In genomic region chr10:122459586-122460273, GRCh38 we compare ENCODE assay signal across 18 cellular contexts. TPM values are rescaled to one million over a fixed set of nuclear protein-coding genes. Genes with fewer than 3 reads are reported as not detected.
DNase-seq lines count a peak whose midpoint lies in the region; ATAC-seq, FAIRE-seq and TF ChIP-seq lines count a peak whose summit lies in the region.
"Had no signal": no experiment of that assay in that cellular context is flagged by ENCODE, and none has a peak within 500 bp of the region (broad histone marks: within the 10 kb centered on the region; RNA-seq: fewer than 3 reads in every experiment).

No MANE protein-coding gene starts in this region.

- no peak for DNase-seq in CD4-positive, alpha-beta T cell
- DNase-seq in HTR-8/SVneo (ENCODE audit: insufficient read length, low spot score) (peak; percentile 37), chondrocyte (ENCODE audit: low spot score) (no peak), neural progenitor cell (ENCODE audit: low spot score) (no peak), GM10266 (ENCODE audit: extremely low spot score) (no peak), OCI-M1 (lab: John Stamatoyannopoulos, UW) (no peak), kidney (no peak), putamen (ENCODE audit: low spot score) (no peak)
- DNase-seq: activated CD4-positive, alpha-beta T cell treated with anti-CD3 and anti-CD28 coated beads, Interleukin-2, amount 50 U/mL, for 1 hour; Kasumi-1 had no signal

- peaks cover 8% of the 10 kb centered on the region for H3F3A ChIP-seq in neural progenitor cell (ENCODE audit: low read depth)

- no peak overlapping the region for H2AFZ ChIP-seq in neural progenitor cell (replicated peaks)

- peaks cover 11% of the 10 kb centered on the region for H4K20me1 ChIP-seq in neural progenitor cell (ENCODE audit: low read depth)

- no peaks in the 10 kb centered on the region for H3K36me3 Mint-ChIP-seq in CD4-positive, alpha-beta T cell (ENCODE audit: low read depth)
- H3K36me3 Mint-ChIP-seq in chondrocyte (ENCODE audit: low read depth) (peaks cover 11% of the 10 kb centered on the region), neural progenitor cell (peaks cover 4% of the 10 kb centered on the region)

- peaks cover 71% of the 10 kb centered on the region for H3K27me3 Mint-ChIP-seq in CD4-positive, alpha-beta T cell
- no peaks in the 10 kb centered on the region for H3K27me3 Mint-ChIP-seq in chondrocyte (ENCODE audit: low read depth)
- peaks cover 42% of the 10 kb centered on the region for H3K27me3 Mint-ChIP-seq in neural progenitor cell (ENCODE audit: insufficient read depth, low read depth)

- no peaks in the 10 kb centered on the region for H3K79me2 ChIP-seq in neural progenitor cell (ENCODE audit: low read depth)

- no peak overlapping the region for H3K4me2 ChIP-seq in neural progenitor cell

- H3K4me1 ChIP-seq in neural progenitor cell: peaks cover 15% of the 10 kb centered on the region
- H3K4me1 ChIP-seq in kidney (ENCODE audit: control insufficient read depth in 1 of 2, insufficient read depth in 1 of 2, low read depth in 1 of 2, low read length in 2 of 2): peaks cover 0 to 14% of the 10 kb centered on the region in 2 donors

- ATAC-seq in CD4-positive, alpha-beta T cell (ENCODE audit: poor library complexity): no peak

- H3K4me3 Mint-ChIP-seq in CD4-positive, alpha-beta T cell: peak overlapping the region; percentile 20
- H3K4me3 Mint-ChIP-seq in chondrocyte (ENCODE audit: unreplicated experiment) (peak overlapping the region; percentile 31), neural progenitor cell (peak overlapping the region; percentile 3)
- H3K4me3 Mint-ChIP-seq: T-helper 1 cell treated with Interleukin-12 subunit alpha and Interleukin-12 subunit beta and Interleukin-4 antibody, amounts not matched to agents 30 μg/mL and 1 μg/mL, for 36 hours had no signal

- FAIRE-seq in HTR-8/SVneo (lab: Jason Lieb, UNC): no peak
- no peak for FAIRE-seq in kidney (lab: Jason Lieb, UNC)
- FAIRE-seq: bronchial epithelial cell had no signal

- no peaks in the 10 kb centered on the region for H3K36me3 ChIP-seq in neural progenitor cell
- no peaks in the 10 kb centered on the region for H3K36me3 ChIP-seq in kidney (ENCODE audit: control insufficient read depth in 1 of 2, insufficient read depth in 2 of 2, low read length in 2 of 2)

- no peak for TF ChIP-seq CTCF in CD4-positive, alpha-beta T cell (IDR thresholded peaks at IDR 0.05)
- no peak for TF ChIP-seq CTCF in chondrocyte (IDR thresholded peaks at IDR 0.05)
- no peak for TF ChIP-seq CTCF in neural progenitor cell (IDR thresholded peaks at IDR 0.05)
- no peak for TF ChIP-seq CTCF in GM10266 (IDR thresholded peaks at IDR 0.05; ENCODE audit: control insufficient read depth, insufficient read depth, low read depth, missing control alignments)
- TF ChIP-seq CTCF in kidney (IDR thresholded peaks at IDR 0.05; ENCODE audit: borderline replicate concordance, extremely low read depth, insufficient read depth): no peak

- intact Hi-C loops in CD4-positive, alpha-beta T cell (cut with DNase I, micrococcal nuclease): no loop called here
- intact Hi-C loops in kidney (cut with DNase I): no loop called here

- POLR2A ChIA-PET in CD4-positive, alpha-beta T cell (lab: Charles Lee): no interaction called here

- no peak overlapping the region for H3K27ac ChIP-seq in CD4-positive, alpha-beta T cell (ENCODE audit: low read depth, low read length)
- H3K27ac ChIP-seq in neural progenitor cell: no peak overlapping the region
- no peak overlapping the region for H3K27ac ChIP-seq in kidney (ENCODE audit: low read depth in 2 of 2, low read length in 2 of 2)
- H3K27ac ChIP-seq: C4-2B, epithelial cell of prostate had no signal

- H3K9me3 ChIP-seq in CD4-positive, alpha-beta T cell (ENCODE audit: control insufficient read depth, low read length): no peaks in the 10 kb centered on the region
- H3K9me3 ChIP-seq in neural progenitor cell (ENCODE audit: low read depth): no peaks in the 10 kb centered on the region
- no peaks in the 10 kb centered on the region for H3K9me3 ChIP-seq in kidney (ENCODE audit: control insufficient read depth in 1 of 2, low read length in 2 of 2)

- H3K9ac ChIP-seq in neural progenitor cell: no peak overlapping the region
- no peak overlapping the region for H3K9ac ChIP-seq in kidney (ENCODE audit: low read length in 2 of 2)

- H3K4me3 ChIP-seq in neural progenitor cell (no peak overlapping the region), kidney (ENCODE audit: low read length in 2 of 2) (no peak overlapping the region)
- H3K4me3 ChIP-seq: lung had no signal

- H3K9me3 Mint-ChIP-seq in CD4-positive, alpha-beta T cell: no peaks in the 10 kb centered on the region
- no peaks in the 10 kb centered on the region for H3K9me3 Mint-ChIP-seq in chondrocyte (ENCODE audit: low read depth)
- no peaks in the 10 kb centered on the region for H3K9me3 Mint-ChIP-seq in neural progenitor cell
- H3K9me3 Mint-ChIP-seq: activated T-helper 2 cell treated with anti-CD3 and anti-CD28 coated beads, Interferon-gamma antibody, Interleukin-2, Interleukin-4, amounts not matched to agents 10 μg/mL and 5 μg/mL and 100 μg/mL, durations not matched to agents 14 hours and 24 hours and 36 hours; stimulated activated naive CD8-positive, alpha-beta T cell treated with anti-CD3 and anti-CD28 coated beads, Interleukin-15, Interleukin-2, amounts not matched to agents 100 ng/mL and 50 ng/mL, for 24 hours; T-helper 1 cell treated with Interleukin-12 subunit alpha and Interleukin-12 subunit beta and Interleukin-4 antibody, amounts not matched to agents 30 μg/mL and 1 μg/mL, for 36 hours had no signal

- no peak overlapping the region for H3K27ac Mint-ChIP-seq in CD4-positive, alpha-beta T cell
- H3K27ac Mint-ChIP-seq in chondrocyte (ENCODE audit: unreplicated experiment): peak overlapping the region; percentile 54
- no peak overlapping the region for H3K27ac Mint-ChIP-seq in neural progenitor cell
- H3K27ac Mint-ChIP-seq: activated T-helper 2 cell treated with anti-CD3 and anti-CD28 coated beads, Interferon-gamma antibody, Interleukin-2, Interleukin-4, amounts not matched to agents 10 μg/mL and 5 μg/mL and 100 μg/mL, durations not matched to agents 14 hours and 24 hours and 36 hours; stimulated activated naive CD8-positive, alpha-beta T cell treated with anti-CD3 and anti-CD28 coated beads, Interleukin-15, Interleukin-2, amounts not matched to agents 100 ng/mL and 50 ng/mL, for 24 hours; T-helper 1 cell treated with Interleukin-12 subunit alpha and Interleukin-12 subunit beta and Interleukin-4 antibody, amounts not matched to agents 30 μg/mL and 1 μg/mL, for 36 hours had no signal

- peaks cover 12% of the 10 kb centered on the region for H3K4me1 Mint-ChIP-seq in CD4-positive, alpha-beta T cell (ENCODE audit: low read depth)
- peaks cover 54% of the 10 kb centered on the region for H3K4me1 Mint-ChIP-seq in chondrocyte (ENCODE audit: low read depth)
- H3K4me1 Mint-ChIP-seq in neural progenitor cell: peaks cover 37% of the 10 kb centered on the region

- H3K27me3 ChIP-seq in CD4-positive, alpha-beta T cell (ENCODE audit: control insufficient read depth, insufficient read depth, low read length): peaks cover 76% of the 10 kb centered on the region
- H3K27me3 ChIP-seq in neural progenitor cell: peaks cover 70% of the 10 kb centered on the region

- CTCF ChIA-PET in CD4-positive, alpha-beta T cell (lab: Charles Lee): no interaction called here

RNA-seq across cellular contexts. Expression of gene HTRA1, which starts 1.6 kb away (rescaled TPM):
- not detected for total RNA-seq in CD4-positive, alpha-beta T cell
- total RNA-seq in chondrocyte: 1,260 to 1,504 TPM (median 1,485 TPM) in 3 replicates
- 12.2 and 17.0 TPM in 2 replicates for total RNA-seq in neural progenitor cell (ENCODE audit: low replicate concordance)
- 86.0 TPM for total RNA-seq in kidney
- polyA plus RNA-seq in kidney (ENCODE audit: insufficient read depth, low read depth, low replicate concordance): 345 TPM
- total RNA-seq: activated T-helper 2 cell treated with anti-CD3 and anti-CD28 coated beads, Interferon-gamma antibody, Interleukin-2, Interleukin-4, amounts not matched to agents 10 μg/mL and 5 μg/mL and 100 μg/mL, durations not matched to agents 14 hours and 24 hours and 36 hours had no signal

RNA-seq across cellular contexts. Expression of gene ARMS2, which starts 5.3 kb away (rescaled TPM):
- not detected for total RNA-seq in CD4-positive, alpha-beta T cell
- 0.62 to 1.1 TPM in 2 of 3 replicates, not detected in the other for total RNA-seq in chondrocyte
- not detected in 2 replicates for total RNA-seq in neural progenitor cell (ENCODE audit: low replicate concordance)
- not detected for total RNA-seq in kidney
- not detected for polyA plus RNA-seq in kidney (ENCODE audit: insufficient read depth, low read depth, low replicate concordance)
- total RNA-seq: activated T-helper 2 cell treated with anti-CD3 and anti-CD28 coated beads, Interferon-gamma antibody, Interleukin-2, Interleukin-4, amounts not matched to agents 10 μg/mL and 5 μg/mL and 100 μg/mL, durations not matched to agents 14 hours and 24 hours and 36 hours; bronchial epithelial cell; lung; pulmonary artery endothelial cell had no signal
- polyA plus RNA-seq: lung had no signal

Comparison
In these comparisons a context has a peak if more than half of its experiments do, and no peak if none do; other contexts are left out.
1. RNA of gene HTRA1, which starts 1.6 kb away (total RNA-seq): 1,260 to 1,504 TPM in chondrocyte; 86.0 TPM in kidney (single experiment), 12.2 to 17.0 TPM in neural progenitor cell and not detected in CD4-positive, alpha-beta T cell; every median in the first group is over 10 times any median in the second.
2. Peak in every context shown above with its lines, with median percentiles within 50 percentile points of each other: H3K4me3 Mint-ChIP-seq.